In genomic region chr1:174999926-175000696, GRCh38 we compare ENCODE assay signal across 8 cellular contexts. TPM values are rescaled to one million over a fixed set of nuclear protein-coding genes. Genes with fewer than 3 reads are reported as not detected.
DNase-seq lines count a peak whose midpoint lies in the region; ATAC-seq and TF ChIP-seq lines count a peak whose summit lies in the region.

A gene with protein sequence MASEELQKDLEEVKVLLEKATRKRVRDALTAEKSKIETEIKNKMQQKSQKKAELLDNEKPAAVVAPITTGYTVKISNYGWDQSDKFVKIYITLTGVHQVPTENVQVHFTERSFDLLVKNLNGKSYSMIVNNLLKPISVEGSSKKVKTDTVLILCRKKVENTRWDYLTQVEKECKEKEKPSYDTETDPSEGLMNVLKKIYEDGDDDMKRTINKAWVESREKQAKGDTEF (plus strand): TSS chr1:174999947. CDS start chr1:175000181, 234 bp downstream.

- H3K9me3 Mint-ChIP-seq in T-helper 2 cell treated with Interferon-gamma antibody and Interleukin-4, amounts not matched to agents 5 μg/mL and 100 μg/mL, for 36 hours, result no peaks in the 10 kb centered on the region

- H3K27ac ChIP-seq in cardiac muscle cell (peak within 1 kb of the TSS; percentile 99), parathyroid adenoma (peak within 1 kb of the TSS; percentile 99)

- H3K4me1 ChIP-seq in cardiac muscle cell (ENCODE audit: low read depth), result peaks cover 6% of the 10 kb centered on the region
- H3K4me1 ChIP-seq in parathyroid adenoma, result no peaks in the 10 kb centered on the region

- peak within 1 kb of the TSS; percentile 97 for H2AFZ ChIP-seq in parathyroid adenoma

- intact Hi-C loops in T-helper 2 cell treated with Interferon-gamma antibody and Interleukin-4, amounts not matched to agents 100 ng/mL and 5 ng/mL, for 36 hours (cut with micrococcal nuclease), result loop anchor here (1.0 to 2.0 kb wide), 10 partner anchors 10 to 1176 kb away; partner anchors contain the start of genes CENPL, DARS2, MRPS14 and RC3H1

- no peak for DNase-seq in T-helper 2 cell treated with Interferon-gamma antibody and Interleukin-4, amounts not matched to agents 5 μg/mL and 100 μg/mL, for 36 hours (ENCODE audit: low spot score)
- DNase-seq in NOMO-1 (lab: John Stamatoyannopoulos, UW; ENCODE audit: unreplicated experiment in 2 of 2) (peak; percentile 16 to 32), cardiac muscle cell (ENCODE audit: low read depth in 1 of 2, low spot score in 1 of 2) (peak; percentile 41 to 46)
- DNase-seq in activated gamma-delta T cell treated with anti-CD3 and anti-CD28 coated beads, Interleukin-2, amount 50 U/mL, for 16 hours (ENCODE audit: low read depth), result peak; percentile 32

- H3K4me2 ChIP-seq in parathyroid adenoma (ENCODE audit: low read length), result peak within 1 kb of the TSS; percentile 91

- H3K9me3 ChIP-seq in cardiac muscle cell (ENCODE audit: low read depth) (no peaks in the 10 kb centered on the region), parathyroid adenoma (ENCODE audit: control insufficient read depth, low read length) (no peaks in the 10 kb centered on the region)

- H3K27ac Mint-ChIP-seq in T-helper 2 cell treated with Interferon-gamma antibody and Interleukin-4, amounts not matched to agents 5 μg/mL and 100 μg/mL, for 36 hours, result no peak within 1 kb of the TSS

- H3K4me3 ChIP-seq in cardiac muscle cell (peak within 1 kb of the TSS; percentile 65), parathyroid adenoma (ENCODE audit: low read depth, low read length) (peak within 1 kb of the TSS; percentile 71)

- peaks cover 23% of the 10 kb centered on the region for H3K36me3 Mint-ChIP-seq in T-helper 2 cell treated with Interferon-gamma antibody and Interleukin-4, amounts not matched to agents 5 μg/mL and 100 μg/mL, for 36 hours (ENCODE audit: low read depth)

- no peak within 1 kb of the TSS for H3K4me3 Mint-ChIP-seq in T-helper 2 cell treated with Interferon-gamma antibody and Interleukin-4, amounts not matched to agents 5 μg/mL and 100 μg/mL, for 36 hours

- peaks cover 4% of the 10 kb centered on the region for H3K79me2 ChIP-seq in parathyroid adenoma

- no peaks in the 10 kb centered on the region for H3K27me3 Mint-ChIP-seq in T-helper 2 cell treated with Interferon-gamma antibody and Interleukin-4, amounts not matched to agents 5 μg/mL and 100 μg/mL, for 36 hours (ENCODE audit: low read depth)

- peak; percentile 2 for ATAC-seq in HG02885 (IDR thresholded peaks at IDR 0.05; ENCODE audit: poor library complexity, unreplicated experiment)
- no peak for ATAC-seq in HG02623 (IDR thresholded peaks at IDR 0.05; ENCODE audit: unreplicated experiment)

- H3K27me3 ChIP-seq in cardiac muscle cell, result no peaks in the 10 kb centered on the region
- H3K27me3 ChIP-seq in parathyroid adenoma (ENCODE audit: control insufficient read depth, insufficient read depth, low read length), result no peaks in the 10 kb centered on the region

- H3K36me3 ChIP-seq in cardiac muscle cell (peaks cover under 1% of the 10 kb centered on the region), parathyroid adenoma (ENCODE audit: control insufficient read depth, insufficient read depth, low read length) (no peaks in the 10 kb centered on the region)

- TF ChIP-seq CTCF in cardiac muscle cell (IDR thresholded peaks at IDR 0.05; ENCODE audit: low read depth, low read length), result no peak
- TF ChIP-seq CTCF in parathyroid adenoma (IDR thresholded peaks at IDR 0.05), result no peak

- H3K4me1 Mint-ChIP-seq in T-helper 2 cell treated with Interferon-gamma antibody and Interleukin-4, amounts not matched to agents 5 μg/mL and 100 μg/mL, for 36 hours (ENCODE audit: low read depth), result peaks cover 35% of the 10 kb centered on the region

- H3K9ac ChIP-seq in parathyroid adenoma, result peak within 1 kb of the TSS; percentile 70

RNA-seq across cellular contexts. Expression of the gene that starts here (rescaled TPM):
- total RNA-seq in T-helper 2 cell treated with Interferon-gamma antibody and Interleukin-4, amounts not matched to agents 100 ng/mL and 5 ng/mL, for 36 hours, result 211 and 231 TPM in 2 replicates
- total RNA-seq in cardiac muscle cell, result 143 and 265 TPM in 2 replicates
- 147 and 167 TPM in 2 replicates for polyA plus RNA-seq in cardiac muscle cell
